In genomic region chr6:2695464-2696095, GRCh38 we compare ENCODE assay signal across 8 cellular contexts. TPM values are rescaled to one million over a fixed set of nuclear protein-coding genes. Genes with fewer than 3 reads are reported as not detected.
DNase-seq lines count a peak whose midpoint lies in the region; ATAC-seq, FAIRE-seq and TF ChIP-seq lines count a peak whose summit lies in the region.

No MANE protein-coding gene starts in this region.

- TF ChIP-seq POLR2A in endothelial cell of umbilical vein (IDR thresholded peaks at IDR 0.05; ENCODE audit: low read depth, low read length) (no peak), gastrocnemius medialis (IDR thresholded peaks at IDR 0.05) (no peak)

- H3K9ac ChIP-seq in endothelial cell of umbilical vein (replicated peaks; ENCODE audit: extremely low read depth, insufficient read depth, low read length): no peak overlapping the region

- H3K4me1 Mint-ChIP-seq in CD8-positive, alpha-beta T cell (ENCODE audit: low read depth): no peaks in the 10 kb centered on the region
- no peaks in the 10 kb centered on the region for H3K4me1 Mint-ChIP-seq in stimulated activated effector memory CD8-positive, alpha-beta T cell treated with anti-CD3 and anti-CD28 coated beads, Interleukin-12 subunit alpha, Interleukin-12 subunit beta, amount 100 ng/mL, for 72 hours

- H3K9me3 Mint-ChIP-seq in CD8-positive, alpha-beta T cell: no peaks in the 10 kb centered on the region
- no peaks in the 10 kb centered on the region for H3K9me3 Mint-ChIP-seq in stimulated activated effector memory CD8-positive, alpha-beta T cell treated with anti-CD3 and anti-CD28 coated beads, Interleukin-12 subunit alpha, Interleukin-12 subunit beta, amount 100 ng/mL, for 72 hours

- peak; percentile 59 for FAIRE-seq in endothelial cell of umbilical vein (lab: Jason Lieb, UNC)

- CTCF ChIA-PET in endothelial cell of umbilical vein (lab: Charles Lee): interaction anchor here (1.2 to 1.4 kb wide), 3 partner anchors 21 to 1100 kb away, joined by 3 to 5 read pairs (median 3); no protein-coding TSS in a partner anchor
- CTCF ChIA-PET in CD8-positive, alpha-beta T cell (lab: Charles Lee): no interaction called here

- intact Hi-C loops in endothelial cell of umbilical vein (cut with micrococcal nuclease) (loop anchor here (2.0 kb wide), 2 partner anchors 247 to 1099 kb away; no protein-coding TSS in a partner anchor), gastrocnemius medialis (cut with DNase I; ENCODE audit: low total_unique reads) (loop anchor here (1.0 to 2.0 kb wide), 2 partner anchors 1091 to 1099 kb away; no protein-coding TSS in a partner anchor)
- intact Hi-C loops in CD8-positive, alpha-beta T cell (cut with DNase I, micrococcal nuclease): no loop called here

- H4K20me1 ChIP-seq in endothelial cell of umbilical vein (replicated peaks; ENCODE audit: control insufficient read depth, extremely low read depth, insufficient read depth, low read length): no peaks in the 10 kb centered on the region

- no peaks in the 10 kb centered on the region for H3K9me1 ChIP-seq in endothelial cell of umbilical vein (replicated peaks; ENCODE audit: control insufficient read depth, extremely low read depth, insufficient read depth, low read length)

- H3K27me3 ChIP-seq in endothelial cell of umbilical vein (ENCODE audit: control insufficient read depth in 2 of 2, insufficient read depth in 2 of 2, low read length in 2 of 2) (peaks cover 0 to 4% of the 10 kb centered on the region in 2 experiments), gastrocnemius medialis (no peaks in the 10 kb centered on the region)
- no peaks in the 10 kb centered on the region for H3K27me3 ChIP-seq in CD8-positive, alpha-beta T cell (ENCODE audit: insufficient read depth, low read length)

- TF ChIP-seq CTCF in endothelial cell of umbilical vein (IDR thresholded peaks at IDR 0.05; ENCODE audit: extremely low read depth in 1 of 2, insufficient read depth in 1 of 2, low read depth in 1 of 2, low read length in 2 of 2): no peak
- peak in 1 of 5 experiments; percentile 31 for TF ChIP-seq CTCF in gastrocnemius medialis (IDR thresholded peaks at IDR 0.05 in 4 of 5, conservative IDR thresholded peaks at IDR 0.05 in 1 of 5)
- TF ChIP-seq CTCF in CD8-positive, alpha-beta T cell (IDR thresholded peaks at IDR 0.05): no peak

- no peaks in the 10 kb centered on the region for H3K36me3 Mint-ChIP-seq in CD8-positive, alpha-beta T cell
- H3K36me3 Mint-ChIP-seq in stimulated activated effector memory CD8-positive, alpha-beta T cell treated with anti-CD3 and anti-CD28 coated beads, Interleukin-12 subunit alpha, Interleukin-12 subunit beta, amount 100 ng/mL, for 72 hours: no peaks in the 10 kb centered on the region

- H3K4me3 Mint-ChIP-seq in CD8-positive, alpha-beta T cell: no peak overlapping the region
- no peak overlapping the region for H3K4me3 Mint-ChIP-seq in stimulated activated effector memory CD8-positive, alpha-beta T cell treated with anti-CD3 and anti-CD28 coated beads, Interleukin-12 subunit alpha, Interleukin-12 subunit beta, amount 100 ng/mL, for 72 hours

- in situ Hi-C loops in gastrocnemius medialis (cut with MboI; ENCODE audit: low sequenced_read_pairs in 4 of 4): no loop called here

- no peak overlapping the region for H3K27ac ChIP-seq in endothelial cell of umbilical vein (ENCODE audit: insufficient read depth, low read depth, low read length)
- H3K27ac ChIP-seq in gastrocnemius medialis: no peak overlapping the region
- no peak overlapping the region for H3K27ac ChIP-seq in CD8-positive, alpha-beta T cell (ENCODE audit: low read depth, low read length)

- H3K4me2 ChIP-seq in endothelial cell of umbilical vein (ENCODE audit: insufficient read depth, low read length): no peak overlapping the region

- H3K9me3 ChIP-seq in endothelial cell of umbilical vein (replicated peaks; ENCODE audit: control insufficient read depth, insufficient read depth, low read length) (no peaks in the 10 kb centered on the region), gastrocnemius medialis (no peaks in the 10 kb centered on the region)
- H3K9me3 ChIP-seq in CD8-positive, alpha-beta T cell (ENCODE audit: low read length): no peaks in the 10 kb centered on the region

- peaks cover 12% of the 10 kb centered on the region for H3K27me3 Mint-ChIP-seq in CD8-positive, alpha-beta T cell (ENCODE audit: low read depth)

- H3K36me3 ChIP-seq in endothelial cell of umbilical vein (ENCODE audit: control insufficient read depth in 2 of 2, extremely low read depth in 1 of 2, insufficient read depth in 2 of 2, low read length in 2 of 2) (no peaks in the 10 kb centered on the region), gastrocnemius medialis (no peaks in the 10 kb centered on the region)
- H3K36me3 ChIP-seq in CD8-positive, alpha-beta T cell (ENCODE audit: insufficient read depth, low read length): no peaks in the 10 kb centered on the region

- BruUV-seq in endothelial cell of umbilical vein (replicated peaks; lab: Mats Ljungman, UMichigan): no TSS peak

- dilution Hi-C loops in endothelial cell of umbilical vein (cut with MboI; ENCODE audit: extremely low pct_ligation_motif_present, low sequenced_read_pairs): no loop called here

- H2AFZ ChIP-seq in endothelial cell of umbilical vein (ENCODE audit: low read depth, low read length): no peak overlapping the region

- no peak overlapping the region for H3K4me3 ChIP-seq in endothelial cell of umbilical vein (replicated peaks in 1 of 3; ENCODE audit: insufficient read depth in 1 of 3, low read depth in 1 of 3, low read length in 3 of 3)
- H3K4me3 ChIP-seq in gastrocnemius medialis: no peak overlapping the region
- H3K4me3 ChIP-seq in CD8-positive, alpha-beta T cell (ENCODE audit: low read depth, low read length): no peak overlapping the region

- DNase-seq in NCI-H2107 treated with DMSO at 0.1 percent for 48 hours (lab: John Stamatoyannopoulos, UW; ENCODE audit: unreplicated experiment) (peak; percentile 3), NCI-H2107 (lab: John Stamatoyannopoulos, UW) (no peak), NOMO-1 treated with DMSO at 0.1 percent for 48 hours (lab: John Stamatoyannopoulos, UW; ENCODE audit: unreplicated experiment) (peak; percentile 57), endothelial cell of umbilical vein (ENCODE audit: low read depth, low spot score) (peak; percentile 55), gastrocnemius medialis (no peak)
- DNase-seq in CD8-positive, alpha-beta T cell: no peak
- no peak for DNase-seq in stimulated activated CD4-positive, alpha-beta T cell treated with anti-CD3 and anti-CD28 coated beads, Interleukin-15, amount 100 ng/mL, for 24 hours
- no peak for DNase-seq in stimulated activated effector memory CD8-positive, alpha-beta T cell treated with anti-CD3 and anti-CD28 coated beads, Interleukin-12 subunit alpha, Interleukin-12 subunit beta, amount 100 ng/mL, for 72 hours (ENCODE audit: low spot score in 2 of 2)

- POLR2A ChIA-PET in endothelial cell of umbilical vein (lab: Charles Lee): no interaction called here
- POLR2A ChIA-PET in CD8-positive, alpha-beta T cell (lab: Charles Lee): no interaction called here

- no peaks in the 10 kb centered on the region for H3K4me1 ChIP-seq in endothelial cell of umbilical vein (ENCODE audit: control insufficient read depth, extremely low read depth, insufficient read depth, low read length)
- no peaks in the 10 kb centered on the region for H3K4me1 ChIP-seq in gastrocnemius medialis
- no peaks in the 10 kb centered on the region for H3K4me1 ChIP-seq in CD8-positive, alpha-beta T cell (ENCODE audit: insufficient read depth, low read length)

- H3K79me2 ChIP-seq in endothelial cell of umbilical vein (ENCODE audit: control insufficient read depth, insufficient read depth, low read length): no peaks in the 10 kb centered on the region

- no peak overlapping the region for H3K27ac Mint-ChIP-seq in CD8-positive, alpha-beta T cell
- no peak overlapping the region for H3K27ac Mint-ChIP-seq in stimulated activated effector memory CD8-positive, alpha-beta T cell treated with anti-CD3 and anti-CD28 coated beads, Interleukin-12 subunit alpha, Interleukin-12 subunit beta, amount 100 ng/mL, for 72 hours

- ATAC-seq in gastrocnemius medialis: peak; percentile 55 to 70
- ATAC-seq in CD8-positive, alpha-beta T cell: no peak
- ATAC-seq in stimulated activated effector memory CD8-positive, alpha-beta T cell treated with anti-CD3 and anti-CD28 coated beads, Interleukin-12 subunit alpha, Interleukin-12 subunit beta, amount 100 ng/mL, for 72 hours: no peak

TF ChIP-seq in endothelial cell of umbilical vein, 7 proteins besides CTCF, POLR2A, EP300 and RAD21:
- no peak for TF ChIP-seq POLR2AphosphoS5 (IDR thresholded peaks at IDR 0.05; ENCODE audit: insufficient read depth, low read depth, low read length)
- TF ChIP-seq FOS (IDR thresholded peaks at IDR 0.05; ENCODE audit: borderline replicate concordance, insufficient read depth, low read length): no peak
- TF ChIP-seq GATA2 (IDR thresholded peaks at IDR 0.05; ENCODE audit: insufficient read depth, insufficient read length, low read depth, low read length): no peak
- TF ChIP-seq MYC (IDR thresholded peaks at IDR 0.05; ENCODE audit: low read depth, low read length): no peak
- no peak for TF ChIP-seq MAX (IDR thresholded peaks at IDR 0.05; ENCODE audit: insufficient read depth, insufficient read length)
- TF ChIP-seq EZH2 (IDR thresholded peaks at IDR 0.05; ENCODE audit: borderline replicate concordance, low read depth, low read length, severe bottlenecking): no peak
- no peak for TF ChIP-seq JUN (IDR thresholded peaks at IDR 0.05; ENCODE audit: borderline replicate concordance, insufficient read depth, insufficient read length, low read depth)
TF ChIP-seq in endothelial cell of umbilical vein: peak in this region for 0.

RNA-seq across cellular contexts. Expression of gene MYLK4, which starts 55.1 kb away (rescaled TPM):
- total RNA-seq in endothelial cell of umbilical vein (0.32 and 0.62 TPM in 2 replicates), gastrocnemius medialis (10 to 100 TPM in 3 of 4 donors, 1 to 10 TPM in 1; 2.4 to 46.7 (median 26.9) TPM)
- 0.29 and 0.41 TPM in 2 replicates for polyA plus RNA-seq in endothelial cell of umbilical vein
- 0.23 and 0.27 TPM in 2 replicates for polyA plus RNA-seq in endothelial cell of umbilical vein (2011; cell fraction: cytosol; rRNA removed)
- polyA plus RNA-seq in endothelial cell of umbilical vein (2011; cell fraction: nucleus; rRNA removed): 1.9 and 2.3 TPM in 2 replicates
- polyA plus RNA-seq in endothelial cell of umbilical vein (2012): 0.42 and 0.44 TPM in 2 replicates
- polyA minus RNA-seq in endothelial cell of umbilical vein: 0.51 and 0.78 TPM in 2 replicates
- not detected for polyA minus RNA-seq in endothelial cell of umbilical vein (2011; cell fraction: cytosol; rRNA and poly(A)+ RNA removed)
- polyA minus RNA-seq in endothelial cell of umbilical vein (2011; cell fraction: nucleus; rRNA and poly(A)+ RNA removed): 0.87 and 0.91 TPM in 2 replicates
- under 1 TPM; 0.61 to 0.71 TPM for total RNA-seq in CD8-positive, alpha-beta T cell

Comparison
In these comparisons a context has a peak if more than half of its experiments do, and no peak if none do; other contexts are left out.
1. DNase-seq: peak in NCI-H2107 treated with DMSO at 0.1 percent for 48 hours (single experiment), NOMO-1 treated with DMSO at 0.1 percent for 48 hours (single experiment) and endothelial cell of umbilical vein (single experiment); none in NCI-H2107 (single experiment), gastrocnemius medialis (0 of 2), CD8-positive, alpha-beta T cell (0 of 7), stimulated activated CD4-positive, alpha-beta T cell treated with anti-CD3 and anti-CD28 coated beads, Interleukin-15, amount 100 ng/mL, for 24 hours (single experiment) and stimulated activated effector memory CD8-positive, alpha-beta T cell treated with anti-CD3 and anti-CD28 coated beads, Interleukin-12 subunit alpha, Interleukin-12 subunit beta, amount 100 ng/mL, for 72 hours (0 of 2).
2. ATAC-seq: peak in gastrocnemius medialis (2 of 2); none in CD8-positive, alpha-beta T cell (single experiment) and stimulated activated effector memory CD8-positive, alpha-beta T cell treated with anti-CD3 and anti-CD28 coated beads, Interleukin-12 subunit alpha, Interleukin-12 subunit beta, amount 100 ng/mL, for 72 hours (single experiment).
3. intact Hi-C loops: an anchor here in endothelial cell of umbilical vein (2.0 kb wide) and gastrocnemius medialis (1.0 to 2.0 kb wide); none called in CD8-positive, alpha-beta T cell.